1 cellular context compared by ENCODE assay signal in the genomic region with DNA sequence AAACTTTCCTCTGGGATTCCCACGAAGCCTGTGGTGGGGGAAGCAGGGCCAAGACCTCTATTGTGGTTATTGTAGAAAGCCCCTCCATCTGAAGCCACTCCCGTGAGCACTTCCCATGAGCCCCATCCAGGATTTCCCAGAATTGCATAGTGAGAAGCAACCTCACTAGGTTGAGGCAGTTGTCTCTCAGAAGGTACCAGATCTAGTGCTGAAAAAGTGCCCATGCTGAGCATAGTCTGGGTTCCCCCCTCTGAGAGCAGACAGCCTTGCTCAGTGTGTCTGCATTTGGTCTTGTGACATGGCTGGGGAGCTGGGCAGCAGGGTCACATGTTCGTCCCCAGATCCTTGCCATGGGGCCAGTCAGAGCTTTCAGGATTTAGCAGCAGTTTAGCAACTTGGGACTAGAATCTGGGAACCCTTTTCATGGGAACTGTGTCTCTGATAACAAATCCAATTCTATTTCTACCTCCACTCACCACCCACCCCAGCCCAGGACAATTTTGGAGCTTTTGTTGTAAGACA.
TF ChIP-seq lines count a peak whose summit lies in the region.

No MANE protein-coding gene starts in this region.

TF ChIP-seq in SK-N-SH treated with all-trans-retinoic acid at 6 μM for 48 hours, 23 proteins besides CTCF, POLR2A, EP300 and RAD21 (continued from another document):
- TF ChIP-seq, protein P1, sequence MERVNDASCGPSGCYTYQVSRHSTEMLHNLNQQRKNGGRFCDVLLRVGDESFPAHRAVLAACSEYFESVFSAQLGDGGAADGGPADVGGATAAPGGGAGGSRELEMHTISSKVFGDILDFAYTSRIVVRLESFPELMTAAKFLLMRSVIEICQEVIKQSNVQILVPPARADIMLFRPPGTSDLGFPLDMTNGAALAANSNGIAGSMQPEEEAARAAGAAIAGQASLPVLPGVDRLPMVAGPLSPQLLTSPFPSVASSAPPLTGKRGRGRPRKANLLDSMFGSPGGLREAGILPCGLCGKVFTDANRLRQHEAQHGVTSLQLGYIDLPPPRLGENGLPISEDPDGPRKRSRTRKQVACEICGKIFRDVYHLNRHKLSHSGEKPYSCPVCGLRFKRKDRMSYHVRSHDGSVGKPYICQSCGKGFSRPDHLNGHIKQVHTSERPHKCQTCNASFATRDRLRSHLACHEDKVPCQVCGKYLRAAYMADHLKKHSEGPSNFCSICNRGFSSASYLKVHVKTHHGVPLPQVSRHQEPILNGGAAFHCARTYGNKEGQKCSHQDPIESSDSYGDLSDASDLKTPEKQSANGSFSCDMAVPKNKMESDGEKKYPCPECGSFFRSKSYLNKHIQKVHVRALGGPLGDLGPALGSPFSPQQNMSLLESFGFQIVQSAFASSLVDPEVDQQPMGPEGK (CRISPR knock-in tag; IDR thresholded peaks at IDR 0.05; ENCODE audit: borderline replicate concordance) = no peak
- TF ChIP-seq BACH2 (CRISPR knock-in tag; IDR thresholded peaks at IDR 0.05; ENCODE audit: borderline replicate concordance) (no peak), RARB (CRISPR knock-in tag; IDR thresholded peaks at IDR 0.05) (no peak), ZNF565 (CRISPR knock-in tag; conservative IDR thresholded peaks at IDR 0.05; ENCODE audit: low read depth) (no peak), ZFP3 (CRISPR knock-in tag; IDR thresholded peaks at IDR 0.05) (no peak), ZC3H10 (CRISPR knock-in tag; IDR thresholded peaks at IDR 0.05) (no peak)
- TF ChIP-seq, protein P2, sequence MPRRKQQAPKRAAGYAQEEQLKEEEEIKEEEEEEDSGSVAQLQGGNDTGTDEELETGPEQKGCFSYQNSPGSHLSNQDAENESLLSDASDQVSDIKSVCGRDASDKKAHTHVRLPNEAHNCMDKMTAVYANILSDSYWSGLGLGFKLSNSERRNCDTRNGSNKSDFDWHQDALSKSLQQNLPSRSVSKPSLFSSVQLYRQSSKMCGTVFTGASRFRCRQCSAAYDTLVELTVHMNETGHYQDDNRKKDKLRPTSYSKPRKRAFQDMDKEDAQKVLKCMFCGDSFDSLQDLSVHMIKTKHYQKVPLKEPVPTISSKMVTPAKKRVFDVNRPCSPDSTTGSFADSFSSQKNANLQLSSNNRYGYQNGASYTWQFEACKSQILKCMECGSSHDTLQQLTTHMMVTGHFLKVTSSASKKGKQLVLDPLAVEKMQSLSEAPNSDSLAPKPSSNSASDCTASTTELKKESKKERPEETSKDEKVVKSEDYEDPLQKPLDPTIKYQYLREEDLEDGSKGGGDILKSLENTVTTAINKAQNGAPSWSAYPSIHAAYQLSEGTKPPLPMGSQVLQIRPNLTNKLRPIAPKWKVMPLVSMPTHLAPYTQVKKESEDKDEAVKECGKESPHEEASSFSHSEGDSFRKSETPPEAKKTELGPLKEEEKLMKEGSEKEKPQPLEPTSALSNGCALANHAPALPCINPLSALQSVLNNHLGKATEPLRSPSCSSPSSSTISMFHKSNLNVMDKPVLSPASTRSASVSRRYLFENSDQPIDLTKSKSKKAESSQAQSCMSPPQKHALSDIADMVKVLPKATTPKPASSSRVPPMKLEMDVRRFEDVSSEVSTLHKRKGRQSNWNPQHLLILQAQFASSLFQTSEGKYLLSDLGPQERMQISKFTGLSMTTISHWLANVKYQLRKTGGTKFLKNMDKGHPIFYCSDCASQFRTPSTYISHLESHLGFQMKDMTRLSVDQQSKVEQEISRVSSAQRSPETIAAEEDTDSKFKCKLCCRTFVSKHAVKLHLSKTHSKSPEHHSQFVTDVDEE (CRISPR knock-in tag; IDR thresholded peaks at IDR 0.05) = no peak
- TF ChIP-seq, protein P3, sequence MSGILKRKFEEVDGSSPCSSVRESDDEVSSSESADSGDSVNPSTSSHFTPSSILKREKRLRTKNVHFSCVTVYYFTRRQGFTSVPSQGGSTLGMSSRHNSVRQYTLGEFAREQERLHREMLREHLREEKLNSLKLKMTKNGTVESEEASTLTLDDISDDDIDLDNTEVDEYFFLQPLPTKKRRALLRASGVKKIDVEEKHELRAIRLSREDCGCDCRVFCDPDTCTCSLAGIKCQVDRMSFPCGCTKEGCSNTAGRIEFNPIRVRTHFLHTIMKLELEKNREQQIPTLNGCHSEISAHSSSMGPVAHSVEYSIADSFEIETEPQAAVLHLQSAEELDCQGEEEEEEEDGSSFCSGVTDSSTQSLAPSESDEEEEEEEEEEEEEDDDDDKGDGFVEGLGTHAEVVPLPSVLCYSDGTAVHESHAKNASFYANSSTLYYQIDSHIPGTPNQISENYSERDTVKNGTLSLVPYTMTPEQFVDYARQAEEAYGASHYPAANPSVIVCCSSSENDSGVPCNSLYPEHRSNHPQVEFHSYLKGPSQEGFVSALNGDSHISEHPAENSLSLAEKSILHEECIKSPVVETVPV (CRISPR knock-in tag; IDR thresholded peaks at IDR 0.05) = no peak
TF ChIP-seq in SK-N-SH treated with all-trans-retinoic acid at 6 μM for 48 hours: peak in this region for 0.
